8 cellular contexts compared by ENCODE assay signal in the genomic region with DNA sequence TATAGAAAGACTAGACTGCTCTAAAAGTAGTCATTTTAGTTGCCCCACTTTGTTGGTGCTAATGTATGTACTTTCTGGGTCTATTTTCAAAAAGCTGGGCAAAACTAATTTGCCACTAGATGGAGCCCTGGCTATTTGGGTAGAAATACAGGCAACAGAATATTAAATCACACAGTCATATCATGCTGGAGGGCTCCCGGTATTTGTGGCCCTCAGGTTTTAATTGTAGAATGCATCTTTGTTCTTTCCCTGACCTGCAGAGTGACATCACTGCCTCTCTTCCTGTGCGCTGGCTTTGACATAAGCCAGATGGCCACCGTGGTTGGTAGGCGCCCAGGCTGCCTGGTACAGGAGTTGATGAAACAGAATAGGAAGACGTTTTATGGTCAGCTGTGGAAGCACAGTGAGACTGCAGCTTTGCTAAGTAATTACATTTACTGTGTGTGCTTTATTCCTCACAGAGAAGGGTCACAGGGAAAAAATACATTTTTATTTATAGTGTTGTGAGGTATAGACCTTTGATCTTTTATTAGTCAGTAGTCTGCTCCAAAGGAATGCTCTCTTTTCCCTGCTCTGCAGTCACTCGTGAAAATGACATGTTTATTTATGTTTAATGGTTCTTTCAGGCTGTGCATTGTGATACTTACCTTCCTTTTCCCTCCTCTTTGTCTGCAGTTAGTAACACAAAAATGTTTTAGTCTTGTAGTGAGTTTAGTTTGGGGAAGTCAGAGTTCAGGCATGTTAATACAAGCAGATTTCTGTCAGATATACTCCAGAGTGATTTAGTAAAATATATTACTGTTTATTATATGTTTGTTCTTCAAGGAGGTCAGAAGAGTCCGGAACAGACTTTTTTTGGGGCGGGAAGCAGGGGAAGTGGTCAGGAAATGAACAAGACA. TPM values are rescaled to one million over a fixed set of nuclear protein-coding genes. Genes with fewer than 3 reads are reported as not detected.
DNase-seq lines count a peak whose midpoint lies in the region; ATAC-seq and TF ChIP-seq lines count a peak whose summit lies in the region.

No MANE protein-coding gene starts in this region.

- no peak overlapping the region for H3K4me3 ChIP-seq in HFF-Myc (replicated peaks; ENCODE audit: low read depth, low read length)
- H3K4me3 ChIP-seq in Peyer's patch, result no peak overlapping the region
- H3K4me3 ChIP-seq in esophagus squamous epithelium, result no peak overlapping the region
- peak overlapping the region; percentile 16 for H3K4me3 ChIP-seq in osteoblast (ENCODE audit: insufficient read depth, low read length)

- TF ChIP-seq CTCF in C4-2B (conservative IDR thresholded peaks at IDR 0.05), result peak; percentile 92
- TF ChIP-seq CTCF in HFF-Myc (IDR thresholded peaks at IDR 0.05; ENCODE audit: low read depth, low read length, missing control alignments), result peak; percentile 64
- peak in 4 of 6 experiments; percentile 29 to 49 (median 40) for TF ChIP-seq CTCF in Peyer's patch (IDR thresholded peaks at IDR 0.05)
- TF ChIP-seq CTCF in esophagus squamous epithelium (IDR thresholded peaks at IDR 0.05), result peak in 4 of 6 experiments; percentile 12 to 61 (median 44)
- TF ChIP-seq CTCF in osteoblast (IDR thresholded peaks at IDR 0.05; ENCODE audit: extremely low read depth, low read depth, low read length), result peak; percentile 80

- peak overlapping the region; percentile 42 for H3K4me2 ChIP-seq in osteoblast (ENCODE audit: insufficient read depth, low read length)

- H3K79me2 ChIP-seq in osteoblast (ENCODE audit: insufficient read depth, low read length), result peaks cover 84% of the 10 kb centered on the region

- H3K9me3 ChIP-seq in Peyer's patch, result no peaks in the 10 kb centered on the region
- H3K9me3 ChIP-seq in esophagus squamous epithelium, result no peaks in the 10 kb centered on the region
- H3K9me3 ChIP-seq in osteoblast (ENCODE audit: low read depth, low read length), result no peaks in the 10 kb centered on the region

- no peaks in the 10 kb centered on the region for H4K20me1 ChIP-seq in osteoblast (ENCODE audit: insufficient read depth, low read length)

- ATAC-seq in GM19328 (IDR thresholded peaks at IDR 0.05; ENCODE audit: unreplicated experiment) (no peak), GM18517 (IDR thresholded peaks at IDR 0.05; ENCODE audit: unreplicated experiment) (no peak)

- DNase-seq in HFF-Myc (ENCODE audit: extremely low read depth, low read depth) (no peak), Peyer's patch (no peak), esophagus squamous epithelium (lab: John Stamatoyannopoulos, UW) (no peak), osteoblast (ENCODE audit: insufficient read length, low spot score, missing footprints) (no peak)
- DNase-seq in stimulated activated CD4-positive, alpha-beta T cell treated with anti-CD3 and anti-CD28 coated beads, Interleukin-12 subunit alpha, Interleukin-12 subunit beta, amount 100 ng/mL, for 4 hours, result no peak

- H2AFZ ChIP-seq in osteoblast (ENCODE audit: low read length), result no peak overlapping the region

- H3K27ac ChIP-seq in C4-2B (no peak overlapping the region), Peyer's patch (no peak overlapping the region), esophagus squamous epithelium (peak overlapping the region in 1 of 4 donors; percentile 19), osteoblast (ENCODE audit: low read depth, low read length) (peak overlapping the region; percentile 77)

- intact Hi-C loops in esophagus squamous epithelium (cut with DNase I), result no loop called here

- WGBS in esophagus squamous epithelium, 2 donors, result 18 to 26% methylated on average over 8 of the region's 8 CpGs

- H3K36me3 ChIP-seq in Peyer's patch (no peaks in the 10 kb centered on the region), esophagus squamous epithelium (no peaks in the 10 kb centered on the region), osteoblast (ENCODE audit: insufficient read depth, low read length) (peaks cover 5% of the 10 kb centered on the region)

- TF ChIP-seq POLR2A in Peyer's patch (IDR thresholded peaks at IDR 0.05), result no peak
- TF ChIP-seq POLR2A in esophagus squamous epithelium (IDR thresholded peaks at IDR 0.05), result no peak

- H3K4me1 ChIP-seq in Peyer's patch (peaks cover 0 to 15% (median 0%) of the 10 kb centered on the region in 4 donors), esophagus squamous epithelium (peaks cover 0 to 33% (median 7%) of the 10 kb centered on the region in 3 donors), osteoblast (ENCODE audit: insufficient read depth, low read length) (peaks cover 39% of the 10 kb centered on the region)

- H3K27me3 ChIP-seq in Peyer's patch, result no peaks in the 10 kb centered on the region
- no peaks in the 10 kb centered on the region for H3K27me3 ChIP-seq in esophagus squamous epithelium
- no peaks in the 10 kb centered on the region for H3K27me3 ChIP-seq in osteoblast (ENCODE audit: insufficient read depth, low read length)

RNA-seq across cellular contexts. Expression of a gene that starts 28.4 kb away (rescaled TPM):
- total RNA-seq in Peyer's patch, result 10 to 100 TPM in 2 of 4 donors, 1 to 10 TPM in 2; 2.8 to 14.9 (median 9.3) TPM
- 10 to 100 TPM in 2 of 4 donors, 1 to 10 TPM in 2; 2.7 to 54.6 (median 11.1) TPM for total RNA-seq in esophagus squamous epithelium
- total RNA-seq in osteoblast, result 72.4 and 81.0 TPM in 2 replicates

Comparison
In these comparisons a context has a peak if more than half of its experiments do, and no peak if none do; other contexts are left out.
1. CTCF ChIP-seq: peak in every context shown above with its lines; median percentile 92 in C4-2B; 80 in osteoblast; 64 in HFF-Myc; 44 in esophagus squamous epithelium; 40 in Peyer's patch.